Comparison of ENCODE assay signal across 10 cellular contexts in the genomic region with DNA sequence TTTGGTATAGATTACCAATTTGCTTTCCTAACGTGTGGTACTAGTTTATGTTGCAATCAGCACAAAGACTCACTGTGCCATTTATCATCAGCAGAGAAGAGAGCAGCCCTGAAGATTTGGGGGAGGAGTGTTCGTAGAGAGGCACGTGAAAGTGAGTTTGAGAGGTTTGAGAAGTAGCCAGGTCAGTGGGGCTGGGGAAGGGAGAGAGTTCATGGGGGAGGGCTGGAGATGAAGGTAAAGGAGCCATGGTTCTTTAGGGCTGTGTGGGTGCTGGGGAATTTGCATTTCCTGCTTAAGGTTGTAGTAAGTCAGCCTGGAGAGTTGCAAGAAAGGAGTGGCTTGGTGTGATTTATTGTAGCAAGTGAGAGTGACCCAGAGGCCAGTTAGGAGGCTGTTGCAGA.
DNase-seq lines count a peak whose midpoint lies in the region; TF ChIP-seq lines count a peak whose summit lies in the region.
"Had no signal": no experiment of that assay in that cellular context is flagged by ENCODE, and none has a peak within 500 bp of the region (broad histone marks: within the 10 kb centered on the region; RNA-seq: fewer than 3 reads in every experiment).

No MANE protein-coding gene starts in this region.

- H3K4me3 ChIP-seq in NT2/D1 (ENCODE audit: insufficient read length, low read depth), result no peak overlapping the region
- H3K4me3 ChIP-seq in fibroblast of villous mesenchyme (ENCODE audit: low read depth, low read length), result no peak overlapping the region
- H3K4me3 ChIP-seq in testis, result no peak overlapping the region
- H3K4me3 ChIP-seq: esophagus squamous epithelium had no signal

- intact Hi-C loops in testis (cut with DNase I; ENCODE audit: low total_unique reads), result no loop called here

- H3K4me1 Mint-ChIP-seq in chondrocyte (ENCODE audit: low read depth), result peaks cover 35% of the 10 kb centered on the region

- TF ChIP-seq CTCF in fibroblast of villous mesenchyme (IDR thresholded peaks at IDR 0.05; ENCODE audit: insufficient read depth, low read depth, low read length) (no peak), testis (IDR thresholded peaks at IDR 0.05) (no peak), chondrocyte (IDR thresholded peaks at IDR 0.05) (no peak)

- H3K27me3 Mint-ChIP-seq in chondrocyte (ENCODE audit: low read depth), result no peaks in the 10 kb centered on the region

- H3K4me1 ChIP-seq in NT2/D1 (ENCODE audit: insufficient read depth, insufficient read length) (no peaks in the 10 kb centered on the region), testis (no peaks in the 10 kb centered on the region)

- no peak overlapping the region for H3K27ac Mint-ChIP-seq in chondrocyte (ENCODE audit: unreplicated experiment)

- DNase-seq in NCI-H2227 (lab: John Stamatoyannopoulos, UW; ENCODE audit: unreplicated experiment) (peak; percentile 17), NCI-H2227 treated with DMSO at 0.1 percent for 48 hours (lab: John Stamatoyannopoulos, UW) (no peak), NT2/D1 (ENCODE audit: low read depth, low spot score) (peak; percentile 51), fibroblast of villous mesenchyme (ENCODE audit: low read depth) (peak; percentile 49), testis (peak; percentile 47), retina (no peak), chondrocyte (ENCODE audit: low spot score) (no peak)
- no peak for DNase-seq in activated CD8-positive, alpha-beta memory T cell treated with anti-CD3 and anti-CD28 coated beads, Interleukin-2, amount 50 U/mL, for 48 hours
- DNase-seq: esophagus squamous epithelium, NCI-H1092 treated with DMSO at 0.1 percent for 48 hours had no signal

- no peak overlapping the region for H3K4me3 Mint-ChIP-seq in chondrocyte (ENCODE audit: unreplicated experiment)

- H3K36me3 ChIP-seq in NT2/D1 (ENCODE audit: insufficient read depth, insufficient read length, low read length) (no peaks in the 10 kb centered on the region), testis (ENCODE audit: low read depth, missing control alignments) (no peaks in the 10 kb centered on the region)
- H3K36me3 ChIP-seq: esophagus squamous epithelium had no signal

- H3K9me3 Mint-ChIP-seq in chondrocyte (ENCODE audit: low read depth), result no peaks in the 10 kb centered on the region

- no peak for TF ChIP-seq POLR2A in testis (IDR thresholded peaks at IDR 0.05)

- H3K9ac ChIP-seq in NT2/D1 (ENCODE audit: insufficient read length, low read depth), result no peak overlapping the region

- no peaks in the 10 kb centered on the region for H3K9me3 ChIP-seq in NT2/D1 (ENCODE audit: insufficient read depth, low read length)
- no peaks in the 10 kb centered on the region for H3K9me3 ChIP-seq in testis
- H3K9me3 ChIP-seq: esophagus squamous epithelium had no signal

- no peak overlapping the region for H3K27ac ChIP-seq in testis
- H3K27ac ChIP-seq: esophagus squamous epithelium had no signal

- 68 to 77% methylated on average over 3 of the region's 3 CpGs for WGBS in testis, 2 donors

- H3K36me3 Mint-ChIP-seq in chondrocyte (ENCODE audit: low read depth), result no peaks in the 10 kb centered on the region

- H3K27me3 ChIP-seq in NT2/D1 (ENCODE audit: insufficient read depth, insufficient read length) (no peaks in the 10 kb centered on the region), testis (no peaks in the 10 kb centered on the region)
- H3K27me3 ChIP-seq: esophagus squamous epithelium had no signal

Comparison
In these comparisons a context has a peak if more than half of its experiments do, and no peak if none do; other contexts are left out.
1. DNase-seq: peak in NCI-H2227 (single experiment), NT2/D1 (single experiment), fibroblast of villous mesenchyme (single experiment) and testis (single experiment); none in NCI-H2227 treated with DMSO at 0.1 percent for 48 hours (single experiment), retina (single experiment), chondrocyte (single experiment) and activated CD8-positive, alpha-beta memory T cell treated with anti-CD3 and anti-CD28 coated beads, Interleukin-2, amount 50 U/mL, for 48 hours (single experiment).